ENCODE assay signal across 13 cellular contexts in the genomic region with DNA sequence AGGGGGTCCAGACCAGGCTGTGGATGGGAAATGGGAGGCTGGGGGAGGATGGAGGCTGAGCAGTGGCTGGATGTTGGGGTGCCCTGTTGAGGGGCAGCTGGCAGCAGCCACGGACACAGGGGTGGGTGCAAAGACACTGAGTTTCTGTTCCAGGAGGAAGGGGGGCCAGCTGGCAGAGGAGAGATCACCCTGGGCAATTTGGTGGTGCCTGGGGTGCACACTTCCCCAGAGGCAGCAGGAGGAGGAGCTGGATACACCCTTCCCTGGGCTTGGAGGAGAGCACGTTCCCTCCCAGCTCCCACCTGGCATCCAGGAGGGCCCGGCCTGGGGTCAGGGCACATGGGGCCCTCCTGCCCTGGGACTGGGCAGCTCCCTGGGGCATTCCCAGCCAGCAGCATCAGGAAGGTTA. TPM values are rescaled to one million over a fixed set of nuclear protein-coding genes. Genes with fewer than 3 reads are reported as not detected.
DNase-seq lines count a peak whose midpoint lies in the region; ATAC-seq and TF ChIP-seq lines count a peak whose summit lies in the region.
"Had no signal": no experiment of that assay in that cellular context is flagged by ENCODE, and none has a peak within 500 bp of the region (broad histone marks: within the 10 kb centered on the region; RNA-seq: fewer than 3 reads in every experiment).

No MANE protein-coding gene starts in this region.

- H3K9me3 Mint-ChIP-seq in MCF 10A (ENCODE audit: unreplicated experiment), result no peaks in the 10 kb centered on the region
- no peaks in the 10 kb centered on the region for H3K9me3 Mint-ChIP-seq in mesothelial cell of epicardium
- H3K9me3 Mint-ChIP-seq in type B pancreatic cell, result no peaks in the 10 kb centered on the region

- intact Hi-C loops in breast epithelium (cut with DNase I; ENCODE audit: low total_unique reads) (no loop called here), MCF 10A (cut with micrococcal nuclease) (no loop called here), adrenal gland (cut with DNase I) (no loop called here)

- DNase-seq in breast epithelium (ENCODE audit: low spot score in 2 of 2), result no peak
- DNase-seq in MCF 10A (ENCODE audit: unreplicated experiment), result no peak
- DNase-seq in adrenal gland, result peak in 2 of 7 donors; percentile 16 to 26
- DNase-seq in mesothelial cell of epicardium (ENCODE audit: low spot score in 2 of 2, unreplicated experiment in 2 of 2), result no peak
- DNase-seq in type B pancreatic cell (ENCODE audit: extremely low spot score, unreplicated experiment), result peak; percentile 67
- DNase-seq in stimulated activated CD4-positive, alpha-beta T cell treated with anti-CD3 and anti-CD28 coated beads, Interleukin-4, amount 100 ng/mL, for 4 hours, result no peak
- DNase-seq in stimulated activated naive CD4-positive, alpha-beta T cell (lab: John Stamatoyannopoulos, UW), result no peak
- DNase-seq: activated CD4-positive, alpha-beta T cell treated with anti-CD3 and anti-CD28 coated beads for 48 hours; activated naive CD4-positive, alpha-beta T cell treated with anti-CD3 and anti-CD28 coated beads, Interleukin-2, amount 50 U/mL, for 16 hours; HCEC 1CT; NCI-H1417 treated with DMSO at 0.1 percent for 48 hours had no signal

- ATAC-seq in HG02798 (IDR thresholded peaks at IDR 0.05; ENCODE audit: poor library complexity, unreplicated experiment), result no peak

- H3K36me3 Mint-ChIP-seq in MCF 10A (ENCODE audit: insufficient read depth, unreplicated experiment) (peaks cover 21% of the 10 kb centered on the region), mesothelial cell of epicardium (peaks cover 13% of the 10 kb centered on the region), type B pancreatic cell (peaks cover 16% of the 10 kb centered on the region)

- POLR2A ChIA-PET in MCF 10A (lab: Yijun Ruan, JAX), result interaction anchor here (0.7 to 5.2 kb wide), 4 partner anchors 11 to 149 kb away, joined by 3 to 68 read pairs (median 5); partner anchors contain the start of genes GAK and TMEM175

- H3K4me3 Mint-ChIP-seq in MCF 10A (ENCODE audit: unreplicated experiment), result no peak overlapping the region
- H3K4me3 Mint-ChIP-seq in mesothelial cell of epicardium, result no peak overlapping the region
- peak overlapping the region; percentile 93 for H3K4me3 Mint-ChIP-seq in type B pancreatic cell

- BruUV-seq in MCF 10A (replicated peaks; lab: Mats Ljungman, UMichigan), result no TSS peak

- H3K36me3 ChIP-seq in breast epithelium (no peaks in the 10 kb centered on the region), adrenal gland (replicated peaks in 1 of 2) (peaks cover 0 to 15% of the 10 kb centered on the region in 2 donors)

- no peak for TF ChIP-seq CTCF in breast epithelium (IDR thresholded peaks at IDR 0.05)
- TF ChIP-seq CTCF in MCF 10A (IDR thresholded peaks at IDR 0.05; ENCODE audit: unreplicated experiment), result no peak
- TF ChIP-seq CTCF in adrenal gland (IDR thresholded peaks at IDR 0.05), result no peak
- no peak for TF ChIP-seq CTCF in mesothelial cell of epicardium (IDR thresholded peaks at IDR 0.05; ENCODE audit: unreplicated experiment)
- no peak for TF ChIP-seq CTCF in type B pancreatic cell (conservative IDR thresholded peaks at IDR 0.05)

- 73 to 92% (median 87%) methylated on average over 2 to 3 of the region's 3 CpGs for WGBS in adrenal gland, 4 donors

- H3K27me3 ChIP-seq in breast epithelium, result peaks cover 6 to 8% of the 10 kb centered on the region in 2 donors
- H3K27me3 ChIP-seq in adrenal gland, result no peaks in the 10 kb centered on the region

- CTCF ChIA-PET in MCF 10A (lab: Yijun Ruan, JAX), result interaction anchor here (0.6 kb wide), 1 partner anchor 75 kb away, joined by 3 read pairs; no protein-coding TSS in a partner anchor

- H3K27ac Mint-ChIP-seq in MCF 10A (ENCODE audit: low read depth, unreplicated experiment) (no peak overlapping the region), mesothelial cell of epicardium (peak overlapping the region; percentile 95), type B pancreatic cell (peak overlapping the region; percentile 97)

- H3K4me1 ChIP-seq in breast epithelium (peaks cover 11 to 15% of the 10 kb centered on the region in 2 donors), adrenal gland (replicated peaks in 1 of 2) (peaks cover 15 to 53% of the 10 kb centered on the region in 2 donors)

- H3K4me1 Mint-ChIP-seq in MCF 10A (ENCODE audit: insufficient read depth, unreplicated experiment) (peaks cover 12% of the 10 kb centered on the region), mesothelial cell of epicardium (peaks cover 36% of the 10 kb centered on the region), type B pancreatic cell (ENCODE audit: unreplicated experiment) (peaks cover 23% of the 10 kb centered on the region)

- TF ChIP-seq POLR2A in breast epithelium (IDR thresholded peaks at IDR 0.05) (no peak), adrenal gland (IDR thresholded peaks at IDR 0.05) (no peak)

- H3K27me3 Mint-ChIP-seq in MCF 10A (ENCODE audit: insufficient read depth, unreplicated experiment) (no peaks in the 10 kb centered on the region), mesothelial cell of epicardium (ENCODE audit: low read depth) (peaks cover 25% of the 10 kb centered on the region), type B pancreatic cell (peaks cover 19% of the 10 kb centered on the region)

- no peaks in the 10 kb centered on the region for H3K9me3 ChIP-seq in breast epithelium
- no peaks in the 10 kb centered on the region for H3K9me3 ChIP-seq in adrenal gland (replicated peaks in 1 of 3)

- peak overlapping the region; percentile 93 to 95 for H3K27ac ChIP-seq in breast epithelium
- H3K27ac ChIP-seq in adrenal gland, result peak overlapping the region in 4 of 5 donors; percentile 87 to 98 (median 92)
- H3K27ac ChIP-seq: SK-N-MC had no signal

- peak overlapping the region in 2 of 3 donors; percentile 77 to 98 for H3K4me3 ChIP-seq in breast epithelium
- H3K4me3 ChIP-seq in adrenal gland, result no peak overlapping the region

RNA-seq across cellular contexts. Expression of gene CPLX1, which starts 42.8 kb away (rescaled TPM):
- total RNA-seq in breast epithelium (1 to 10 TPM in 2 of 3 donors, under 1 TPM in 1; 0.16 to 2.6 (median 1.2) TPM), MCF 10A (2022) (2.7 and 3.5 TPM in 2 replicates), adrenal gland (10 to 100 TPM in 3 of 8 donors, 1 to 10 TPM in 5; 1.7 to 25.3 (median 7.3) TPM), mesothelial cell of epicardium (4.5 to 4.7 TPM (median 4.6 TPM) in 3 replicates), type B pancreatic cell (ENCODE audit: low replicate concordance) (3.7 and 5.6 TPM in 2 replicates)
- 10 to 100 TPM in 2 of 3 donors, 1 to 10 TPM in 1; 6.3 to 24.2 (median 14.9) TPM for polyA plus RNA-seq in adrenal gland

Comparison
In these comparisons a context has a peak if more than half of its experiments do, and no peak if none do; other contexts are left out.
1. H3K4me3 ChIP-seq: peak in breast epithelium (2 of 3); none in adrenal gland (0 of 4).